Comparison of ENCODE assay signal across 24 cellular contexts in the genomic region with DNA sequence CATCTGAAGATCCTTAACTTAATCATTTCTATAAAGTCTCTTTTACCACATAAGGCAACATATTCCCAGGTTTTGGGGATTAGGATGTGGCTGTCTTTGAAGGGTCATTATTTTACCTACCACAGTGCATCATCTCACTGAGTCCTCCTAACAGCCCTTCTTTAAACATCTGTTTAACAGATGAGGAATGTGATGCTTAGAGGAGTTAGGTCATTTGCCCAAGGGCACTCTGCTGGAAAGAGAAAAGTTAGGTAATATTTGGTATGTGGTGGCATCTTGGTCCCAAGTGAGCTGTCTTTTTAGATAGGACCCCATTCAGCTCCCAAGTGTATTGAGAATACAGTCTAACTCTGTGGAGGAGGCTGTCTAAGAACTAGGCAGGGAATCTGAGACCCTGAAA. TPM values are rescaled to one million over a fixed set of nuclear protein-coding genes. Genes with fewer than 3 reads are reported as not detected.
"Had no signal": no experiment of that assay in that cellular context is flagged by ENCODE, and none has a peak within 500 bp of the region (broad histone marks: within the 10 kb centered on the region; RNA-seq: fewer than 3 reads in every experiment).

No MANE protein-coding gene starts in this region.

- H3K4me2 ChIP-seq: neural progenitor cell had no signal

- H3K4me3 Mint-ChIP-seq: activated CD4-positive, alpha-beta T cell treated with anti-CD3 and anti-CD28 coated beads, Interleukin-2, amount 10 ng/mL, durations not matched to agents 24 days and 14 days; activated CD8-positive, alpha-beta T cell treated with anti-CD3 and anti-CD28 coated beads for 36 hours; activated naive CD8-positive, alpha-beta T cell treated with anti-CD3 and anti-CD28 coated beads, Interleukin-2, amount 10 ng/mL, durations not matched to agents 7 days and 5 days; activated T-cell treated with anti-CD3 and anti-CD28 coated beads, Interleukin-2, amount 50 U/mL, for 24 hours; naive B cell; neural progenitor cell; stimulated activated memory B cell treated with anti-CD40 and anti-IgM and Interleukin-4, amounts not matched to agents 10 μg/mL and 1 μg/mL and 100 μg/mL, for 72 hours had no signal

- H3K27me3 Mint-ChIP-seq: activated CD4-positive, alpha-beta T cell treated with anti-CD3 and anti-CD28 coated beads, Interleukin-2, amount 10 ng/mL, durations not matched to agents 24 days and 14 days; activated naive CD8-positive, alpha-beta T cell treated with anti-CD3 and anti-CD28 coated beads, Interleukin-2, amount 10 ng/mL, durations not matched to agents 7 days and 5 days; activated T-cell treated with anti-CD3 and anti-CD28 coated beads, Interleukin-2, amount 50 U/mL, for 24 hours had no signal

- H3K4me1 Mint-ChIP-seq: stimulated activated memory B cell treated with anti-CD40 and anti-IgM and Interleukin-4, amounts not matched to agents 10 μg/mL and 1 μg/mL and 100 μg/mL, for 72 hours had no signal

- H3K27ac Mint-ChIP-seq: activated CD4-positive, alpha-beta T cell treated with anti-CD3 and anti-CD28 coated beads, Interleukin-2, amount 10 ng/mL, durations not matched to agents 24 days and 14 days; activated CD8-positive, alpha-beta T cell treated with anti-CD3 and anti-CD28 coated beads for 36 hours; activated naive CD8-positive, alpha-beta T cell treated with anti-CD3 and anti-CD28 coated beads, Interleukin-2, amount 10 ng/mL, durations not matched to agents 7 days and 5 days; activated T-cell treated with anti-CD3 and anti-CD28 coated beads, Interleukin-2, amount 50 U/mL, for 24 hours; activated T-helper 2 cell treated with anti-CD3 and anti-CD28 coated beads, Interferon-gamma antibody, Interleukin-2, Interleukin-4, amounts not matched to agents 10 μg/mL and 5 μg/mL and 100 μg/mL, durations not matched to agents 14 hours and 24 hours and 36 hours; neural progenitor cell; stimulated activated memory B cell treated with anti-CD40 and anti-IgM and Interleukin-4, amounts not matched to agents 10 μg/mL and 1 μg/mL and 100 μg/mL, for 72 hours had no signal

- H3K27me3 ChIP-seq: body of pancreas, heart right ventricle, neural progenitor cell, pancreas, testis, upper lobe of left lung had no signal

- H3K9me3 Mint-ChIP-seq: activated CD4-positive, alpha-beta T cell treated with anti-CD3 and anti-CD28 coated beads, Interleukin-2, amount 10 ng/mL, durations not matched to agents 24 days and 14 days; activated CD8-positive, alpha-beta T cell treated with anti-CD3 and anti-CD28 coated beads for 36 hours; activated naive CD8-positive, alpha-beta T cell treated with anti-CD3 and anti-CD28 coated beads, Interleukin-2, amount 10 ng/mL, durations not matched to agents 7 days and 5 days; activated T-cell treated with anti-CD3 and anti-CD28 coated beads, Interleukin-2, amount 50 U/mL, for 24 hours; activated T-helper 2 cell treated with anti-CD3 and anti-CD28 coated beads, Interferon-gamma antibody, Interleukin-2, Interleukin-4, amounts not matched to agents 10 μg/mL and 5 μg/mL and 100 μg/mL, durations not matched to agents 14 hours and 24 hours and 36 hours; neural progenitor cell; stimulated activated memory B cell treated with anti-CD40 and anti-IgM and Interleukin-4, amounts not matched to agents 10 μg/mL and 1 μg/mL and 100 μg/mL, for 72 hours had no signal

- H2AFZ ChIP-seq: neural progenitor cell had no signal

- DNase-seq: activated CD4-positive, alpha-beta T cell treated with anti-CD3 and anti-CD28 coated beads, Interleukin-2, amount 10 ng/mL, durations not matched to agents 24 days and 14 days; activated CD4-positive, CD25-positive, alpha-beta regulatory T cell; activated CD8-positive, alpha-beta T cell treated with anti-CD3 and anti-CD28 coated beads for 36 hours; activated naive CD4-positive, alpha-beta T cell treated with Interleukin-2 at 50 U/mL for 16 hours; activated naive CD8-positive, alpha-beta T cell treated with anti-CD3 and anti-CD28 coated beads, Interleukin-2, amount 10 ng/mL, durations not matched to agents 7 days and 5 days; activated T-cell treated with anti-CD3 and anti-CD28 coated beads, Interleukin-2, amount 50 U/mL, for 24 hours; body of pancreas; caudate nucleus; heart right ventricle; mesenchymal stem cell; mucosa of descending colon; naive B cell; pancreas; stimulated activated CD4-positive, alpha-beta T cell treated with anti-CD3 and anti-CD28 coated beads, Interleukin-4, amount 100 ng/mL, for 4 hours; T-helper 1 cell; T-helper 9 cell; testis; upper lobe of left lung had no signal

- FAIRE-seq: pancreas had no signal

- H3K9me3 ChIP-seq: body of pancreas, mucosa of descending colon, pancreas, testis, upper lobe of left lung had no signal

- H3K27ac ChIP-seq: body of pancreas, heart right ventricle, neural progenitor cell, pancreas, testis, upper lobe of left lung had no signal

- H3K36me3 Mint-ChIP-seq: neural progenitor cell had no signal

- H3K4me1 ChIP-seq: body of pancreas, neural progenitor cell, pancreas, testis, upper lobe of left lung had no signal

- ATAC-seq: activated CD8-positive, alpha-beta T cell treated with anti-CD3 and anti-CD28 coated beads for 36 hours; body of pancreas; heart right ventricle; mucosa of descending colon; pancreas; sciatic nerve; stimulated activated memory B cell treated with anti-CD40 and anti-IgM and Interleukin-4, amounts not matched to agents 10 μg/mL and 1 μg/mL and 100 μg/mL, for 72 hours had no signal

- H3K36me3 ChIP-seq: neural progenitor cell, pancreas had no signal

- H3K9ac ChIP-seq: neural progenitor cell had no signal

- H3K4me3 ChIP-seq: body of pancreas, heart right ventricle, mucosa of descending colon, neural progenitor cell, pancreas, testis, upper lobe of left lung had no signal

RNA-seq across cellular contexts. Expression of a gene that starts 11.0 kb away (rescaled TPM):
- total RNA-seq: activated CD4-positive, alpha-beta T cell treated with anti-CD3 and anti-CD28 coated beads, Interleukin-2, amount 10 ng/mL, durations not matched to agents 24 days and 14 days; activated CD8-positive, alpha-beta T cell treated with anti-CD3 and anti-CD28 coated beads for 36 hours; activated T-helper 2 cell treated with anti-CD3 and anti-CD28 coated beads, Interferon-gamma antibody, Interleukin-2, Interleukin-4, amounts not matched to agents 10 μg/mL and 5 μg/mL and 100 μg/mL, durations not matched to agents 14 hours and 24 hours and 36 hours had no signal

RNA-seq across cellular contexts. Expression of a gene that starts 54.7 kb away (rescaled TPM):
- total RNA-seq: activated CD4-positive, alpha-beta T cell treated with anti-CD3 and anti-CD28 coated beads, Interleukin-2, amount 10 ng/mL, durations not matched to agents 24 days and 14 days; activated CD8-positive, alpha-beta T cell treated with anti-CD3 and anti-CD28 coated beads for 36 hours; activated naive CD8-positive, alpha-beta T cell treated with anti-CD3 and anti-CD28 coated beads, Interleukin-2, amount 10 ng/mL, durations not matched to agents 7 days and 5 days; activated T-helper 2 cell treated with anti-CD3 and anti-CD28 coated beads, Interferon-gamma antibody, Interleukin-2, Interleukin-4, amounts not matched to agents 10 μg/mL and 5 μg/mL and 100 μg/mL, durations not matched to agents 14 hours and 24 hours and 36 hours; body of pancreas; dermis microvascular lymphatic vessel endothelial cell; epithelial cell of proximal tubule; heart right ventricle; pancreas; sciatic nerve; upper lobe of left lung had no signal
- polyA plus RNA-seq: pancreas had no signal
